In the genomic region with DNA sequence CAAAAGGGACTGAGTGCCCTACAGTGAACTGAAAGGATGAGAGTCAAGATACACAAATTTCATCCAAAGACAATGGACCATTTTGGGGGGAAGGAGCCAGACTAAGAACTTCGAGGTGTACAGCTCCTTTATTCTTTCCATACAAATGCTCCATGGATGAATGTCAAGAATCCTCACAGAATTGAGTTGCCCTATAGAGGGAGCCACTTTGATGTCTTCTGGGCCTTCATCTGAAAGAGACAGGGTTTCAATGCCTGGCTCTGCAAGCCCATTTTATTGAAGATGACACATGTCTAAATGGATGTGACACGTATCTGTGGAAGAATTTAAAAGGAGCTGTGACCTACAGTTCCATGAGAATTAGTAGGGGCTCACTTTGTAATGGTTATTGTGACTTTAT, we compare ENCODE assay signal across 1 cellular context.
TF ChIP-seq lines count a peak whose summit lies in the region.

No MANE protein-coding gene starts in this region.

TF ChIP-seq in GM23338, 12 proteins besides CTCF, POLR2A, EP300 and RAD21 (continued from another document):
- TF ChIP-seq, protein P1, sequence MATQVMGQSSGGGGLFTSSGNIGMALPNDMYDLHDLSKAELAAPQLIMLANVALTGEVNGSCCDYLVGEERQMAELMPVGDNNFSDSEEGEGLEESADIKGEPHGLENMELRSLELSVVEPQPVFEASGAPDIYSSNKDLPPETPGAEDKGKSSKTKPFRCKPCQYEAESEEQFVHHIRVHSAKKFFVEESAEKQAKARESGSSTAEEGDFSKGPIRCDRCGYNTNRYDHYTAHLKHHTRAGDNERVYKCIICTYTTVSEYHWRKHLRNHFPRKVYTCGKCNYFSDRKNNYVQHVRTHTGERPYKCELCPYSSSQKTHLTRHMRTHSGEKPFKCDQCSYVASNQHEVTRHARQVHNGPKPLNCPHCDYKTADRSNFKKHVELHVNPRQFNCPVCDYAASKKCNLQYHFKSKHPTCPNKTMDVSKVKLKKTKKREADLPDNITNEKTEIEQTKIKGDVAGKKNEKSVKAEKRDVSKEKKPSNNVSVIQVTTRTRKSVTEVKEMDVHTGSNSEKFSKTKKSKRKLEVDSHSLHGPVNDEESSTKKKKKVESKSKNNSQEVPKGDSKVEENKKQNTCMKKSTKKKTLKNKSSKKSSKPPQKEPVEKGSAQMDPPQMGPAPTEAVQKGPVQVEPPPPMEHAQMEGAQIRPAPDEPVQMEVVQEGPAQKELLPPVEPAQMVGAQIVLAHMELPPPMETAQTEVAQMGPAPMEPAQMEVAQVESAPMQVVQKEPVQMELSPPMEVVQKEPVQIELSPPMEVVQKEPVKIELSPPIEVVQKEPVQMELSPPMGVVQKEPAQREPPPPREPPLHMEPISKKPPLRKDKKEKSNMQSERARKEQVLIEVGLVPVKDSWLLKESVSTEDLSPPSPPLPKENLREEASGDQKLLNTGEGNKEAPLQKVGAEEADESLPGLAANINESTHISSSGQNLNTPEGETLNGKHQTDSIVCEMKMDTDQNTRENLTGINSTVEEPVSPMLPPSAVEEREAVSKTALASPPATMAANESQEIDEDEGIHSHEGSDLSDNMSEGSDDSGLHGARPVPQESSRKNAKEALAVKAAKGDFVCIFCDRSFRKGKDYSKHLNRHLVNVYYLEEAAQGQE (IDR thresholded peaks at IDR 0.05; ENCODE audit: unreplicated experiment) = no peak
- TF ChIP-seq STAT1 (IDR thresholded peaks at IDR 0.05; ENCODE audit: unreplicated experiment) (no peak), POLR2AphosphoS5 (IDR thresholded peaks at IDR 0.05; ENCODE audit: low read depth) (no peak), CREB1 (CRISPR knock-in tag; IDR thresholded peaks at IDR 0.05; ENCODE audit: low read depth) (no peak), NANOG (IDR thresholded peaks at IDR 0.05; ENCODE audit: borderline replicate concordance) (no peak), ZNF114 (CRISPR knock-in tag; IDR thresholded peaks at IDR 0.05) (no peak), JUNB (IDR thresholded peaks at IDR 0.05; ENCODE audit: unreplicated experiment) (no peak), EZH2phosphoT487 (IDR thresholded peaks at IDR 0.05; ENCODE audit: unreplicated experiment) (no peak), EZH2 (IDR thresholded peaks at IDR 0.05; ENCODE audit: low read depth, unreplicated experiment) (no peak)
- TF ChIP-seq, protein P2, sequence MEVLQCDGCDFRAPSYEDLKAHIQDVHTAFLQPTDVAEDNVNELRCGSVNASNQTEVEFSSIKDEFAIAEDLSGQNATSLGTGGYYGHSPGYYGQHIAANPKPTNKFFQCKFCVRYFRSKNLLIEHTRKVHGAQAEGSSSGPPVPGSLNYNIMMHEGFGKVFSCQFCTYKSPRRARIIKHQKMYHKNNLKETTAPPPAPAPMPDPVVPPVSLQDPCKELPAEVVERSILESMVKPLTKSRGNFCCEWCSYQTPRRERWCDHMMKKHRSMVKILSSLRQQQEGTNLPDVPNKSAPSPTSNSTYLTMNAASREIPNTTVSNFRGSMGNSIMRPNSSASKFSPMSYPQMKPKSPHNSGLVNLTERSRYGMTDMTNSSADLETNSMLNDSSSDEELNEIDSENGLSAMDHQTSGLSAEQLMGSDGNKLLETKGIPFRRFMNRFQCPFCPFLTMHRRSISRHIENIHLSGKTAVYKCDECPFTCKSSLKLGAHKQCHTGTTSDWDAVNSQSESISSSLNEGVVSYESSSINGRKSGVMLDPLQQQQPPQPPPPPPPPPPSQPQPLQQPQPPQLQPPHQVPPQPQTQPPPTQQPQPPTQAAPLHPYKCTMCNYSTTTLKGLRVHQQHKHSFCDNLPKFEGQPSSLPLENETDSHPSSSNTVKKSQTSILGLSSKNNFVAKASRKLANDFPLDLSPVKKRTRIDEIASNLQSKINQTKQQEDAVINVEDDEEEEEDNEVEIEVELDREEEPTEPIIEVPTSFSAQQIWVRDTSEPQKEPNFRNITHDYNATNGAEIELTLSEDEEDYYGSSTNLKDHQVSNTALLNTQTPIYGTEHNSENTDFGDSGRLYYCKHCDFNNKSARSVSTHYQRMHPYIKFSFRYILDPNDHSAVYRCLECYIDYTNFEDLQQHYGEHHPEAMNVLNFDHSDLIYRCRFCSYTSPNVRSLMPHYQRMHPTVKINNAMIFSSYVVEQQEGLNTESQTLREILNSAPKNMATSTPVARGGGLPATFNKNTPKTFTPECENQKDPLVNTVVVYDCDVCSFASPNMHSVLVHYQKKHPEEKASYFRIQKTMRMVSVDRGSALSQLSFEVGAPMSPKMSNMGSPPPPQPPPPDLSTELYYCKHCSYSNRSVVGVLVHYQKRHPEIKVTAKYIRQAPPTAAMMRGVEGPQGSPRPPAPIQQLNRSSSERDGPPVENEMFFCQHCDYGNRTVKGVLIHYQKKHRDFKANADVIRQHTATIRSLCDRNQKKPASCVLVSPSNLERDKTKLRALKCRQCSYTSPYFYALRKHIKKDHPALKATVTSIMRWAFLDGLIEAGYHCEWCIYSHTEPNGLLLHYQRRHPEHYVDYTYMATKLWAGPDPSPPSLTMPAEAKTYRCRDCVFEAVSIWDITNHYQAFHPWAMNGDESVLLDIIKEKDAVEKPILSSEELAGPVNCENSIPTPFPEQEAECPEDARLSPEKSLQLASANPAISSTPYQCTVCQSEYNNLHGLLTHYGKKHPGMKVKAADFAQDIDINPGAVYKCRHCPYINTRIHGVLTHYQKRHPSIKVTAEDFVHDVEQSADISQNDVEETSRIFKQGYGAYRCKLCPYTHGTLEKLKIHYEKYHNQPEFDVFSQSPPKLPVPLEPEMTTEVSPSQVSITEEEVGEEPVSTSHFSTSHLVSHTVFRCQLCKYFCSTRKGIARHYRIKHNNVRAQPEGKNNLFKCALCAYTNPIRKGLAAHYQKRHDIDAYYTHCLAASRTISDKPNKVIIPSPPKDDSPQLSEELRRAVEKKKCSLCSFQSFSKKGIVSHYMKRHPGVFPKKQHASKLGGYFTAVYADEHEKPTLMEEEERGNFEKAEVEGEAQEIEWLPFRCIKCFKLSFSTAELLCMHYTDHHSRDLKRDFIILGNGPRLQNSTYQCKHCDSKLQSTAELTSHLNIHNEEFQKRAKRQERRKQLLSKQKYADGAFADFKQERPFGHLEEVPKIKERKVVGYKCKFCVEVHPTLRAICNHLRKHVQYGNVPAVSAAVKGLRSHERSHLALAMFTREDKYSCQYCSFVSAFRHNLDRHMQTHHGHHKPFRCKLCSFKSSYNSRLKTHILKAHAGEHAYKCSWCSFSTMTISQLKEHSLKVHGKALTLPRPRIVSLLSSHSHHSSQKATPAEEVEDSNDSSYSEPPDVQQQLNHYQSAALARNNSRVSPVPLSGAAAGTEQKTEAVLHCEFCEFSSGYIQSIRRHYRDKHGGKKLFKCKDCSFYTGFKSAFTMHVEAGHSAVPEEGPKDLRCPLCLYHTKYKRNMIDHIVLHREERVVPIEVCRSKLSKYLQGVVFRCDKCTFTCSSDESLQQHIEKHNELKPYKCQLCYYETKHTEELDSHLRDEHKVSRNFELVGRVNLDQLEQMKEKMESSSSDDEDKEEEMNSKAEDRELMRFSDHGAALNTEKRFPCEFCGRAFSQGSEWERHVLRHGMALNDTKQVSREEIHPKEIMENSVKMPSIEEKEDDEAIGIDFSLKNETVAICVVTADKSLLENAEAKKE (CRISPR knock-in tag; IDR thresholded peaks at IDR 0.05) = no peak
- TF ChIP-seq, protein P3, sequence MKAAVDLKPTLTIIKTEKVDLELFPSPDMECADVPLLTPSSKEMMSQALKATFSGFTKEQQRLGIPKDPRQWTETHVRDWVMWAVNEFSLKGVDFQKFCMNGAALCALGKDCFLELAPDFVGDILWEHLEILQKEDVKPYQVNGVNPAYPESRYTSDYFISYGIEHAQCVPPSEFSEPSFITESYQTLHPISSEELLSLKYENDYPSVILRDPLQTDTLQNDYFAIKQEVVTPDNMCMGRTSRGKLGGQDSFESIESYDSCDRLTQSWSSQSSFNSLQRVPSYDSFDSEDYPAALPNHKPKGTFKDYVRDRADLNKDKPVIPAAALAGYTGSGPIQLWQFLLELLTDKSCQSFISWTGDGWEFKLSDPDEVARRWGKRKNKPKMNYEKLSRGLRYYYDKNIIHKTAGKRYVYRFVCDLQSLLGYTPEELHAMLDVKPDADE (IDR thresholded peaks at IDR 0.05) = no peak
TF ChIP-seq in GM23338: peak in this region for 0.
